16 cellular contexts compared by ENCODE assay signal in genomic region chrX:45063319-45064095, GRCh38.
DNase-seq lines count a peak whose midpoint lies in the region; ATAC-seq and TF ChIP-seq lines count a peak whose summit lies in the region.
"Had no signal": no experiment of that assay in that cellular context is flagged by ENCODE, and none has a peak within 500 bp of the region (broad histone marks: within the 10 kb centered on the region; RNA-seq: fewer than 3 reads in every experiment).

No MANE protein-coding gene starts in this region.

- no peak overlapping the region for H3K4me3 ChIP-seq in fibroblast of pulmonary artery (replicated peaks; ENCODE audit: low read depth, low read length)
- H3K4me3 ChIP-seq in upper lobe of right lung, result no peak overlapping the region
- H3K4me3 ChIP-seq: BLaER1 treated with 17β-estradiol and CSF1 and Interleukin-3, amounts not matched to agents 10 nM and 100 nM; body of pancreas; heart left ventricle had no signal

- H3K4me3 Mint-ChIP-seq in activated T-cell treated with anti-CD3 and anti-CD28 coated beads, Interleukin-2, amount 50 U/mL, for 72 hours, result no peak overlapping the region
- H3K4me3 Mint-ChIP-seq: activated naive CD4-positive, alpha-beta T cell treated with anti-CD3 and anti-CD28 coated beads for 36 hours; nephron progenitor cell had no signal

- no peaks in the 10 kb centered on the region for H3K4me1 ChIP-seq in upper lobe of right lung
- H3K4me1 ChIP-seq: body of pancreas had no signal

- DNase-seq in activated T-cell treated with anti-CD3 and anti-CD28 coated beads, Interleukin-2, amount 50 U/mL, for 72 hours, result no peak
- no peak for DNase-seq in activated T-cell treated with anti-CD3 and anti-CD28 coated beads, Interleukin-2, amount 50 U/mL, for 1 hour
- peak; percentile 31 for DNase-seq in amniotic epithelial cell (ENCODE audit: low read depth)
- peak; percentile 7 for DNase-seq in fibroblast of pulmonary artery (ENCODE audit: low read depth)
- peak; percentile 63 for DNase-seq in renal cortical epithelial cell (ENCODE audit: low read depth)
- no peak for DNase-seq in effector CD8-positive, alpha-beta T cell (lab: John Stamatoyannopoulos, UW)
- no peak for DNase-seq in upper lobe of right lung
- DNase-seq: activated CD4-positive, alpha-beta T cell treated with anti-CD3 and anti-CD28 coated beads for 4 hours; activated naive CD4-positive, alpha-beta T cell treated with anti-CD3 and anti-CD28 coated beads for 36 hours; DMS53; NCI-H82; nephron progenitor cell had no signal

- no peaks in the 10 kb centered on the region for H3K27me3 ChIP-seq in upper lobe of right lung
- H3K27me3 ChIP-seq: BLaER1 treated with 17β-estradiol and CSF1 and Interleukin-3, amounts not matched to agents 10 nM and 100 nM; body of pancreas; heart left ventricle had no signal

- intact Hi-C loops in upper lobe of right lung (cut with DNase I), result no loop called here

- peaks cover 15% of the 10 kb centered on the region for H3K36me3 ChIP-seq in upper lobe of right lung

- peaks cover 13% of the 10 kb centered on the region for H3K4me1 Mint-ChIP-seq in activated T-cell treated with anti-CD3 and anti-CD28 coated beads, Interleukin-2, amount 50 U/mL, for 72 hours (ENCODE audit: low read depth)
- H3K4me1 Mint-ChIP-seq: nephron progenitor cell had no signal

- peaks cover 0 to 5% of the 10 kb centered on the region in 2 donors for H3K9me3 Mint-ChIP-seq in activated T-cell treated with anti-CD3 and anti-CD28 coated beads, Interleukin-2, amount 50 U/mL, for 72 hours
- H3K9me3 Mint-ChIP-seq: activated naive CD4-positive, alpha-beta T cell treated with anti-CD3 and anti-CD28 coated beads for 36 hours had no signal

- no peaks in the 10 kb centered on the region for H3K27me3 Mint-ChIP-seq in activated T-cell treated with anti-CD3 and anti-CD28 coated beads, Interleukin-2, amount 50 U/mL, for 72 hours (ENCODE audit: low read depth)

- no peak for TF ChIP-seq CTCF in fibroblast of pulmonary artery (IDR thresholded peaks at IDR 0.05; ENCODE audit: low read length, missing control alignments)
- no peak for TF ChIP-seq CTCF in upper lobe of right lung (IDR thresholded peaks at IDR 0.05)

- peak overlapping the region; percentile 55 for H3K27ac Mint-ChIP-seq in activated T-cell treated with anti-CD3 and anti-CD28 coated beads, Interleukin-2, amount 50 U/mL, for 72 hours
- H3K27ac Mint-ChIP-seq: activated naive CD4-positive, alpha-beta T cell treated with anti-CD3 and anti-CD28 coated beads for 36 hours; nephron progenitor cell had no signal

- ATAC-seq in activated T-cell treated with anti-CD3 and anti-CD28 coated beads, Interleukin-2, amount 50 U/mL, for 72 hours (replicated peaks in 1 of 2), result no peak
- ATAC-seq in upper lobe of right lung (no peak), GM18858 (IDR thresholded peaks at IDR 0.05; ENCODE audit: unreplicated experiment) (no peak)
- ATAC-seq: body of pancreas had no signal

- H3K36me3 Mint-ChIP-seq in activated T-cell treated with anti-CD3 and anti-CD28 coated beads, Interleukin-2, amount 50 U/mL, for 72 hours (ENCODE audit: insufficient read depth in 2 of 2), result peaks cover 12 to 38% of the 10 kb centered on the region in 2 donors

- H3K9me3 ChIP-seq in upper lobe of right lung, result no peaks in the 10 kb centered on the region
- H3K9me3 ChIP-seq: BLaER1 treated with 17β-estradiol and CSF1 and Interleukin-3, amounts not matched to agents 10 nM and 100 nM; body of pancreas; heart left ventricle had no signal

- no peak overlapping the region for H3K27ac ChIP-seq in upper lobe of right lung
- H3K27ac ChIP-seq: BLaER1 treated with 17β-estradiol and CSF1 and Interleukin-3, amounts not matched to agents 10 nM and 100 nM; body of pancreas; heart left ventricle had no signal

Comparison
In these comparisons a context has a peak if more than half of its experiments do, and no peak if none do; other contexts are left out.
1. DNase-seq: peak in amniotic epithelial cell (single experiment), fibroblast of pulmonary artery (single experiment) and renal cortical epithelial cell (single experiment); none in activated T-cell treated with anti-CD3 and anti-CD28 coated beads, Interleukin-2, amount 50 U/mL, for 72 hours (0 of 2), activated T-cell treated with anti-CD3 and anti-CD28 coated beads, Interleukin-2, amount 50 U/mL, for 1 hour (single experiment), effector CD8-positive, alpha-beta T cell (single experiment) and upper lobe of right lung (single experiment).